Comparison of ENCODE assay signal across 18 cellular contexts in the genomic region with DNA sequence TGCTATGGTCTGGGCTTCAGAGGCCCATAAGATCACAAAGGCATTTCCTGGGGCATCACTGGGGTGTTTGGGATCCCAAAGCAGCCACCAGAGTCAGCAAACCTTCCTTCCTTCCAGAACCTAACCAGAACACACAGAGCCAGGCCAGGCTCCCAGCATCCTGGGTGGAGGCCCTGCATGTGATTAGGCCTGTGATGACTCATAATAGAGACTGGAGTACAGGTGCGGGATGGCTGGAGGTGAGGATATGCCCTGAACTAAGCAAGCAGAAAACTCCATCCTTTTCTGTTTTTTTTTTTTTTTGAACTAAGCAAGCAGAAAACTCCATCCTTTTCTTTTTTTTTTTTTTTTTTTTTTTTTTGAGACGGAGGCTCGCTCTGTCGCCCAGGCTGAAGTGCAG.
"Had no signal": no experiment of that assay in that cellular context is flagged by ENCODE, and none has a peak within 500 bp of the region (broad histone marks: within the 10 kb centered on the region; RNA-seq: fewer than 3 reads in every experiment).

No MANE protein-coding gene starts in this region.

- H3K4me3 ChIP-seq: ascending aorta, breast epithelium, prostate gland, skin epidermis, suprapubic skin had no signal

- H3K9me3 ChIP-seq: ascending aorta, breast epithelium, prostate gland, suprapubic skin had no signal

- H3K4me1 ChIP-seq: ascending aorta, breast epithelium, prostate gland, suprapubic skin had no signal

- H3K27ac ChIP-seq: ascending aorta, breast epithelium, prostate gland, skin epidermis, suprapubic skin had no signal

- ATAC-seq: activated CD8-positive, alpha-beta T cell treated with anti-CD3 and anti-CD28 coated beads, Interleukin-2, amount 10 ng/mL, durations not matched to agents 7 days and 5 days; stimulated activated naive CD8-positive, alpha-beta T cell treated with anti-CD3 and anti-CD28 coated beads, Interleukin-15, Interleukin-2, amounts not matched to agents 100 U/mL and 50 U/mL, for 24 hours; WTC11 had no signal

- H3K27me3 ChIP-seq: ascending aorta, breast epithelium, suprapubic skin had no signal

- DNase-seq: activated CD4-positive, alpha-beta T cell treated with anti-CD3 and anti-CD28 coated beads for 48 hours; activated CD8-positive, alpha-beta memory T cell treated with anti-CD3 and anti-CD28 coated beads, Interleukin-2, amount 50 U/mL, for 4 hours; activated CD8-positive, alpha-beta T cell treated with anti-CD3 and anti-CD28 coated beads, Interleukin-2, amount 10 ng/mL, durations not matched to agents 7 days and 5 days; activated gamma-delta T cell treated with Interleukin-2 at 50 U/mL for 16 hours; erythroblast; hippocampal formation; kidney glomerular epithelial cell; nephron progenitor cell; occipital lobe; right cardiac atrium; stimulated activated CD4-positive, alpha-beta T cell treated with anti-CD3 and anti-CD28 coated beads, Interleukin-4, amount 100 ng/mL, for 24 hours; stimulated activated naive CD8-positive, alpha-beta T cell treated with anti-CD3 and anti-CD28 coated beads, Interleukin-15, Interleukin-2, amounts not matched to agents 100 U/mL and 50 U/mL, for 24 hours had no signal

- H3K36me3 ChIP-seq: breast epithelium had no signal
